1 cellular context compared by ENCODE assay signal in the genomic region with DNA sequence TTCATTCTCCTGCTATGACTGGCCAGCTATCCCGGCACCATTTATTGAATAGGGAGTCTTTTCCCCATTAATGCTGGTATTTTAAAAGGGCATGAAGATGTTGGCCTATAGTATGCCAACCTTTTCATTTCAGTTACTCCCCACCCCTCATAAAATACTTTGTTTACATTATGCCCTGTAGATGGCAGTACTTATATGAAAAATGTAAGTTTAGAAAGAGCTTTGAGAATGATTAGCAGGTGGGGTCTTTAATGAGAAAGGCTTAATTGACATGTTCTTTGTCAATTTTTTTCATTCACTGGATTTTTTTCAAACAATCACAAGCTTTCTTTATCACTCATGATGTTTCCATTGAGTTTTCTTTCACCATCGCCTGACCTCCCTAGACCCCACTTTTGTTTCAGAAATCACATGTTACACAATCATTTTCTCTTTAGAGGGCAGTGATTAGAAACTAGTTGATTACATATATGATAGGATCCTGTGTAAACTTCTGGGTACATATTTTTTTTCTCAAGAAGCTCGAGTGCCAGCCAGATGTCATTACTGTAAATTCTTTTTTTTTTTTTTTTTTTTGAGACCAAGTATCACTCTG.
TF ChIP-seq lines count a peak whose summit lies in the region.

No MANE protein-coding gene starts in this region.

TF ChIP-seq in GM23338, 12 proteins besides CTCF, POLR2A, EP300 and RAD21 (continued from another document):
- TF ChIP-seq, protein P1, sequence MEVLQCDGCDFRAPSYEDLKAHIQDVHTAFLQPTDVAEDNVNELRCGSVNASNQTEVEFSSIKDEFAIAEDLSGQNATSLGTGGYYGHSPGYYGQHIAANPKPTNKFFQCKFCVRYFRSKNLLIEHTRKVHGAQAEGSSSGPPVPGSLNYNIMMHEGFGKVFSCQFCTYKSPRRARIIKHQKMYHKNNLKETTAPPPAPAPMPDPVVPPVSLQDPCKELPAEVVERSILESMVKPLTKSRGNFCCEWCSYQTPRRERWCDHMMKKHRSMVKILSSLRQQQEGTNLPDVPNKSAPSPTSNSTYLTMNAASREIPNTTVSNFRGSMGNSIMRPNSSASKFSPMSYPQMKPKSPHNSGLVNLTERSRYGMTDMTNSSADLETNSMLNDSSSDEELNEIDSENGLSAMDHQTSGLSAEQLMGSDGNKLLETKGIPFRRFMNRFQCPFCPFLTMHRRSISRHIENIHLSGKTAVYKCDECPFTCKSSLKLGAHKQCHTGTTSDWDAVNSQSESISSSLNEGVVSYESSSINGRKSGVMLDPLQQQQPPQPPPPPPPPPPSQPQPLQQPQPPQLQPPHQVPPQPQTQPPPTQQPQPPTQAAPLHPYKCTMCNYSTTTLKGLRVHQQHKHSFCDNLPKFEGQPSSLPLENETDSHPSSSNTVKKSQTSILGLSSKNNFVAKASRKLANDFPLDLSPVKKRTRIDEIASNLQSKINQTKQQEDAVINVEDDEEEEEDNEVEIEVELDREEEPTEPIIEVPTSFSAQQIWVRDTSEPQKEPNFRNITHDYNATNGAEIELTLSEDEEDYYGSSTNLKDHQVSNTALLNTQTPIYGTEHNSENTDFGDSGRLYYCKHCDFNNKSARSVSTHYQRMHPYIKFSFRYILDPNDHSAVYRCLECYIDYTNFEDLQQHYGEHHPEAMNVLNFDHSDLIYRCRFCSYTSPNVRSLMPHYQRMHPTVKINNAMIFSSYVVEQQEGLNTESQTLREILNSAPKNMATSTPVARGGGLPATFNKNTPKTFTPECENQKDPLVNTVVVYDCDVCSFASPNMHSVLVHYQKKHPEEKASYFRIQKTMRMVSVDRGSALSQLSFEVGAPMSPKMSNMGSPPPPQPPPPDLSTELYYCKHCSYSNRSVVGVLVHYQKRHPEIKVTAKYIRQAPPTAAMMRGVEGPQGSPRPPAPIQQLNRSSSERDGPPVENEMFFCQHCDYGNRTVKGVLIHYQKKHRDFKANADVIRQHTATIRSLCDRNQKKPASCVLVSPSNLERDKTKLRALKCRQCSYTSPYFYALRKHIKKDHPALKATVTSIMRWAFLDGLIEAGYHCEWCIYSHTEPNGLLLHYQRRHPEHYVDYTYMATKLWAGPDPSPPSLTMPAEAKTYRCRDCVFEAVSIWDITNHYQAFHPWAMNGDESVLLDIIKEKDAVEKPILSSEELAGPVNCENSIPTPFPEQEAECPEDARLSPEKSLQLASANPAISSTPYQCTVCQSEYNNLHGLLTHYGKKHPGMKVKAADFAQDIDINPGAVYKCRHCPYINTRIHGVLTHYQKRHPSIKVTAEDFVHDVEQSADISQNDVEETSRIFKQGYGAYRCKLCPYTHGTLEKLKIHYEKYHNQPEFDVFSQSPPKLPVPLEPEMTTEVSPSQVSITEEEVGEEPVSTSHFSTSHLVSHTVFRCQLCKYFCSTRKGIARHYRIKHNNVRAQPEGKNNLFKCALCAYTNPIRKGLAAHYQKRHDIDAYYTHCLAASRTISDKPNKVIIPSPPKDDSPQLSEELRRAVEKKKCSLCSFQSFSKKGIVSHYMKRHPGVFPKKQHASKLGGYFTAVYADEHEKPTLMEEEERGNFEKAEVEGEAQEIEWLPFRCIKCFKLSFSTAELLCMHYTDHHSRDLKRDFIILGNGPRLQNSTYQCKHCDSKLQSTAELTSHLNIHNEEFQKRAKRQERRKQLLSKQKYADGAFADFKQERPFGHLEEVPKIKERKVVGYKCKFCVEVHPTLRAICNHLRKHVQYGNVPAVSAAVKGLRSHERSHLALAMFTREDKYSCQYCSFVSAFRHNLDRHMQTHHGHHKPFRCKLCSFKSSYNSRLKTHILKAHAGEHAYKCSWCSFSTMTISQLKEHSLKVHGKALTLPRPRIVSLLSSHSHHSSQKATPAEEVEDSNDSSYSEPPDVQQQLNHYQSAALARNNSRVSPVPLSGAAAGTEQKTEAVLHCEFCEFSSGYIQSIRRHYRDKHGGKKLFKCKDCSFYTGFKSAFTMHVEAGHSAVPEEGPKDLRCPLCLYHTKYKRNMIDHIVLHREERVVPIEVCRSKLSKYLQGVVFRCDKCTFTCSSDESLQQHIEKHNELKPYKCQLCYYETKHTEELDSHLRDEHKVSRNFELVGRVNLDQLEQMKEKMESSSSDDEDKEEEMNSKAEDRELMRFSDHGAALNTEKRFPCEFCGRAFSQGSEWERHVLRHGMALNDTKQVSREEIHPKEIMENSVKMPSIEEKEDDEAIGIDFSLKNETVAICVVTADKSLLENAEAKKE (CRISPR knock-in tag; IDR thresholded peaks at IDR 0.05), result no peak
- TF ChIP-seq EZH2 (IDR thresholded peaks at IDR 0.05; ENCODE audit: low read depth, unreplicated experiment) (no peak), ZNF331 (CRISPR knock-in tag; IDR thresholded peaks at IDR 0.05; ENCODE audit: low read depth) (no peak), CREB1 (CRISPR knock-in tag; IDR thresholded peaks at IDR 0.05; ENCODE audit: low read depth) (no peak), NANOG (IDR thresholded peaks at IDR 0.05; ENCODE audit: borderline replicate concordance) (no peak), EZH2phosphoT487 (IDR thresholded peaks at IDR 0.05; ENCODE audit: unreplicated experiment) (no peak)
- TF ChIP-seq, protein P2, sequence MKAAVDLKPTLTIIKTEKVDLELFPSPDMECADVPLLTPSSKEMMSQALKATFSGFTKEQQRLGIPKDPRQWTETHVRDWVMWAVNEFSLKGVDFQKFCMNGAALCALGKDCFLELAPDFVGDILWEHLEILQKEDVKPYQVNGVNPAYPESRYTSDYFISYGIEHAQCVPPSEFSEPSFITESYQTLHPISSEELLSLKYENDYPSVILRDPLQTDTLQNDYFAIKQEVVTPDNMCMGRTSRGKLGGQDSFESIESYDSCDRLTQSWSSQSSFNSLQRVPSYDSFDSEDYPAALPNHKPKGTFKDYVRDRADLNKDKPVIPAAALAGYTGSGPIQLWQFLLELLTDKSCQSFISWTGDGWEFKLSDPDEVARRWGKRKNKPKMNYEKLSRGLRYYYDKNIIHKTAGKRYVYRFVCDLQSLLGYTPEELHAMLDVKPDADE (IDR thresholded peaks at IDR 0.05), result no peak
